In the genomic region with DNA sequence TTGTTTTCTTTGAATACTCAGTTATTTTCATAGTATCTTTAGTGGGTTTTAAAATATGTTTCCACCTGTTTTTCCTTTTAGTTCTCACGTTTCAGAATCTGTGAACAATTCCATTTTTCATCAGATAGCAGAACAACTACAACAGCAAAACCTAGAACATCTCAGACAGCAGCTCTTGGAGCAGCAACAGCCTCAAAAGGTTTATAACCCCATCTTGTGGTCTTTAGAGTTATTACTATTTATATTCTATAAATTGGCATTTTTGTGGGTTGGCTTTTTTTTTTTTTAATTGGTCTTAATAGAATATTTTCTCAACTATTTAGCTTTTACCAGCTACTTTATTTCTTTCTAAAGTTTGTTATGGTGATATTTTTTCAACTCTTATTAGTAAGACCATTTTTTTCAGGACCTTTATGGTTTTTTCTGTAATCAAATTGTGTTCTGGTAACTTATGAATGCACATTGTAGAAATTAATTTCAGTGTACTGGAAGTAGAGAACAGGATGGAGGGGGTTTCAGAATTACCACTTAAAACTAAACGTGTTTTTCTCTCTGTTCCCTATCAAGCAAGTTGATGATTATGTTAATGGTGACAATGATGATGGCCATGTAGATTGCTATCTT, we compare ENCODE assay signal across 8 cellular contexts.
DNase-seq lines count a peak whose midpoint lies in the region; ATAC-seq and TF ChIP-seq lines count a peak whose summit lies in the region.

No MANE protein-coding gene starts in this region.

- POLR2A ChIA-PET in activated CD8-positive, alpha-beta T cell treated with anti-CD3 and anti-CD28 coated beads for 36 hours (lab: Charles Lee), result interaction anchor here (1.1 kb wide), 1 partner anchor 128 kb away, joined by 3 read pairs; no protein-coding TSS in a partner anchor
- POLR2A ChIA-PET in activated CD8-positive, alpha-beta T cell treated with anti-CD3 and anti-CD28 coated beads, Interleukin-2, amount 10 ng/mL, durations not matched to agents 7 days and 5 days (lab: Charles Lee), result no interaction called here

- no peak for DNase-seq in activated CD8-positive, alpha-beta T cell treated with anti-CD3 and anti-CD28 coated beads for 36 hours
- DNase-seq in activated CD8-positive, alpha-beta T cell treated with anti-CD3 and anti-CD28 coated beads, Interleukin-2, amount 10 ng/mL, durations not matched to agents 7 days and 5 days, result no peak
- DNase-seq in M059J (ENCODE audit: low read depth) (peak; percentile 49), adipocyte (ENCODE audit: low read depth) (peak; percentile 78), iris pigment epithelial cell (ENCODE audit: low read depth) (peak; percentile 66), vagina (ENCODE audit: extremely low spot score in 2 of 2) (no peak), GOT3 (lab: John Stamatoyannopoulos, UW) (no peak)

- H3K36me3 Mint-ChIP-seq in activated CD8-positive, alpha-beta T cell treated with anti-CD3 and anti-CD28 coated beads for 36 hours (ENCODE audit: low read depth), result peaks cover 33% of the 10 kb centered on the region
- peaks cover 35% of the 10 kb centered on the region for H3K36me3 Mint-ChIP-seq in activated CD8-positive, alpha-beta T cell treated with anti-CD3 and anti-CD28 coated beads, Interleukin-2, amount 10 ng/mL, durations not matched to agents 7 days and 5 days (ENCODE audit: low read depth)

- no peak overlapping the region for H3K27ac ChIP-seq in vagina

- TF ChIP-seq POLR2A in vagina (IDR thresholded peaks at IDR 0.05), result no peak

- no peak for ATAC-seq in activated CD8-positive, alpha-beta T cell treated with anti-CD3 and anti-CD28 coated beads for 36 hours
- ATAC-seq in activated CD8-positive, alpha-beta T cell treated with anti-CD3 and anti-CD28 coated beads, Interleukin-2, amount 10 ng/mL, durations not matched to agents 7 days and 5 days, result no peak
- ATAC-seq in HG02973 (IDR thresholded peaks at IDR 0.05; ENCODE audit: unreplicated experiment), result no peak

- no peak overlapping the region for H3K27ac Mint-ChIP-seq in activated CD8-positive, alpha-beta T cell treated with anti-CD3 and anti-CD28 coated beads for 36 hours
- no peak overlapping the region for H3K27ac Mint-ChIP-seq in activated CD8-positive, alpha-beta T cell treated with anti-CD3 and anti-CD28 coated beads, Interleukin-2, amount 10 ng/mL, durations not matched to agents 7 days and 5 days

- intact Hi-C loops in activated CD8-positive, alpha-beta T cell treated with anti-CD3 and anti-CD28 coated beads for 36 hours (cut with micrococcal nuclease), result loop anchor here (1.0 to 2.0 kb wide), 2 partner anchors 73 to 130 kb away; a partner anchor contains a TSS
- intact Hi-C loops in vagina (cut with DNase I), result loop anchor here (10.0 kb wide), 2 partner anchors 71 to 131 kb away; a partner anchor contains a TSS

- H3K4me3 ChIP-seq in adipocyte (ENCODE audit: low read length) (no peak overlapping the region), vagina (no peak overlapping the region)

- peaks cover 5% of the 10 kb centered on the region for H3K4me1 Mint-ChIP-seq in activated CD8-positive, alpha-beta T cell treated with anti-CD3 and anti-CD28 coated beads for 36 hours (ENCODE audit: low read depth)
- H3K4me1 Mint-ChIP-seq in activated CD8-positive, alpha-beta T cell treated with anti-CD3 and anti-CD28 coated beads, Interleukin-2, amount 10 ng/mL, durations not matched to agents 7 days and 5 days (ENCODE audit: low read depth), result no peaks in the 10 kb centered on the region

- H3K36me3 ChIP-seq in adipocyte (ENCODE audit: control insufficient read depth, insufficient read depth, low read length, severe bottlenecking), result peaks cover 80% of the 10 kb centered on the region
- H3K36me3 ChIP-seq in vagina, result peaks cover 0 to 35% of the 10 kb centered on the region in 2 donors

- peaks cover 7% of the 10 kb centered on the region for H3K4me1 ChIP-seq in adipocyte (ENCODE audit: control insufficient read depth, insufficient read depth, low read length)
- H3K4me1 ChIP-seq in vagina, result no peaks in the 10 kb centered on the region

- CTCF ChIA-PET in activated CD8-positive, alpha-beta T cell treated with anti-CD3 and anti-CD28 coated beads for 36 hours (lab: Charles Lee), result interaction anchor here (1.0 to 13.1 kb wide), 13 partner anchors 9 to 198 kb away, joined by 3 to 233 read pairs (median 4); no protein-coding TSS in a partner anchor
- CTCF ChIA-PET in activated CD8-positive, alpha-beta T cell treated with anti-CD3 and anti-CD28 coated beads, Interleukin-2, amount 10 ng/mL, durations not matched to agents 7 days and 5 days (lab: Charles Lee), result interaction anchor here (0.7 to 9.7 kb wide), 8 partner anchors 9 to 130 kb away, joined by 3 to 166 read pairs (median 4); no protein-coding TSS in a partner anchor

- peak; percentile 58 for TF ChIP-seq CTCF in activated CD8-positive, alpha-beta T cell treated with anti-CD3 and anti-CD28 coated beads for 36 hours (IDR thresholded peaks at IDR 0.05)
- peak in 2 of 3 experiments; percentile 15 to 30 for TF ChIP-seq CTCF in vagina (IDR thresholded peaks at IDR 0.05)

- H3K4me3 Mint-ChIP-seq in activated CD8-positive, alpha-beta T cell treated with anti-CD3 and anti-CD28 coated beads for 36 hours, result no peak overlapping the region
- no peak overlapping the region for H3K4me3 Mint-ChIP-seq in activated CD8-positive, alpha-beta T cell treated with anti-CD3 and anti-CD28 coated beads, Interleukin-2, amount 10 ng/mL, durations not matched to agents 7 days and 5 days

- H3K27me3 Mint-ChIP-seq in activated CD8-positive, alpha-beta T cell treated with anti-CD3 and anti-CD28 coated beads for 36 hours, result no peaks in the 10 kb centered on the region
- H3K27me3 Mint-ChIP-seq in activated CD8-positive, alpha-beta T cell treated with anti-CD3 and anti-CD28 coated beads, Interleukin-2, amount 10 ng/mL, durations not matched to agents 7 days and 5 days (ENCODE audit: low read depth), result no peaks in the 10 kb centered on the region

- H3K27me3 ChIP-seq in adipocyte (replicated peaks; ENCODE audit: control insufficient read depth, insufficient read depth, low read length), result no peaks in the 10 kb centered on the region
- H3K27me3 ChIP-seq in vagina, result no peaks in the 10 kb centered on the region

- H3K9ac ChIP-seq in adipocyte (ENCODE audit: low read length), result no peak overlapping the region

- H3K9me3 ChIP-seq in adipocyte (ENCODE audit: control insufficient read depth, low read length) (no peaks in the 10 kb centered on the region), vagina (no peaks in the 10 kb centered on the region)

- no peaks in the 10 kb centered on the region for H3K9me3 Mint-ChIP-seq in activated CD8-positive, alpha-beta T cell treated with anti-CD3 and anti-CD28 coated beads for 36 hours
- H3K9me3 Mint-ChIP-seq in activated CD8-positive, alpha-beta T cell treated with anti-CD3 and anti-CD28 coated beads, Interleukin-2, amount 10 ng/mL, durations not matched to agents 7 days and 5 days (ENCODE audit: insufficient read depth), result no peaks in the 10 kb centered on the region

Comparison
In these comparisons a context has a peak if more than half of its experiments do, and no peak if none do; other contexts are left out.
1. DNase-seq: peak in M059J (single experiment), adipocyte (single experiment) and iris pigment epithelial cell (single experiment); none in activated CD8-positive, alpha-beta T cell treated with anti-CD3 and anti-CD28 coated beads for 36 hours (single experiment), activated CD8-positive, alpha-beta T cell treated with anti-CD3 and anti-CD28 coated beads, Interleukin-2, amount 10 ng/mL, durations not matched to agents 7 days and 5 days (single experiment), vagina (0 of 2) and GOT3 (single experiment).